ENCODE assay signal across 8 cellular contexts in genomic region chr18:23825978-23826405, GRCh38.
A peak's percentile ranks its signal among the peaks of the same experiment; 100 is the strongest.
DNase-seq lines count a peak whose midpoint lies in the region; ATAC-seq, FAIRE-seq and TF ChIP-seq lines count a peak whose summit lies in the region.

No MANE protein-coding gene starts in this region.

- CTCF ChIA-PET in naive thymus-derived CD4-positive, alpha-beta T cell (lab: Charles Lee) = interaction anchor here (1.1 to 1.7 kb wide), 2 partner anchors 69 to 93 kb away, joined by 3 read pairs; no protein-coding TSS in a partner anchor

- no peak for ATAC-seq in naive thymus-derived CD4-positive, alpha-beta T cell
- no peak for ATAC-seq in HG03045 (IDR thresholded peaks at IDR 0.05; ENCODE audit: unreplicated experiment)
- ATAC-seq in GM18868 (IDR thresholded peaks at IDR 0.05; ENCODE audit: unreplicated experiment) = no peak

- H3K9me3 Mint-ChIP-seq in naive thymus-derived CD4-positive, alpha-beta T cell = no peaks in the 10 kb centered on the region
- no peaks in the 10 kb centered on the region for H3K9me3 Mint-ChIP-seq in mesothelial cell of epicardium

- peaks cover 0 to 4% (median 0%) of the 10 kb centered on the region in 5 donors for H3K27me3 Mint-ChIP-seq in naive thymus-derived CD4-positive, alpha-beta T cell
- H3K27me3 Mint-ChIP-seq in mesothelial cell of epicardium (ENCODE audit: low read depth) = peaks cover 44% of the 10 kb centered on the region

- intact Hi-C loops in naive thymus-derived CD4-positive, alpha-beta T cell (cut with micrococcal nuclease) = loop anchor here (5.0 kb wide), 2 partner anchors 291 to 324 kb away; partner anchors contain the start of gene RMC1 (in 2 of the 2)

- peaks cover 0 to 10% of the 10 kb centered on the region in 2 donors for H3K4me1 ChIP-seq in naive thymus-derived CD4-positive, alpha-beta T cell (ENCODE audit: control insufficient read depth in 2 of 2, insufficient read depth in 2 of 2, low read length in 2 of 2)

- no peak overlapping the region for H3K27ac ChIP-seq in naive thymus-derived CD4-positive, alpha-beta T cell (ENCODE audit: low read depth, low read length)

- no peak for TF ChIP-seq CTCF in mesothelial cell of epicardium (IDR thresholded peaks at IDR 0.05; ENCODE audit: unreplicated experiment)

- in situ Hi-C loops in KBM-7 (cut with MboI; ENCODE audit: low pct_unique_long_range_greater_than_20kb, low sequenced_read_pairs) = no loop called here

- H3K9me3 ChIP-seq in naive thymus-derived CD4-positive, alpha-beta T cell (ENCODE audit: control insufficient read depth in 2 of 3, low read length in 3 of 3) = no peaks in the 10 kb centered on the region

- H3K27me3 ChIP-seq in naive thymus-derived CD4-positive, alpha-beta T cell (ENCODE audit: control insufficient read depth in 2 of 2, insufficient read depth in 2 of 2, low read length in 2 of 2) = no peaks in the 10 kb centered on the region

- peak; percentile 77 for DNase-seq in GM03348 (ENCODE audit: low spot score)
- DNase-seq in KBM-7 = peak; percentile 45
- DNase-seq in dermis microvascular lymphatic vessel endothelial cell (ENCODE audit: low read depth in 2 of 2) = peak; percentile 93 to 97
- DNase-seq in naive thymus-derived CD4-positive, alpha-beta T cell = peak in 2 of 9 donors; percentile 7 to 14
- no peak for DNase-seq in mesothelial cell of epicardium (ENCODE audit: low spot score in 2 of 2, unreplicated experiment in 2 of 2)
- DNase-seq in frontal cortex (ENCODE audit: low spot score in 2 of 2) = no peak

- no peak overlapping the region for H3K4me3 ChIP-seq in naive thymus-derived CD4-positive, alpha-beta T cell (ENCODE audit: low read length)

- H3K36me3 Mint-ChIP-seq in naive thymus-derived CD4-positive, alpha-beta T cell = peaks cover 0 to 1% (median 0%) of the 10 kb centered on the region in 5 donors
- H3K36me3 Mint-ChIP-seq in mesothelial cell of epicardium = no peaks in the 10 kb centered on the region

- H3K4me1 Mint-ChIP-seq in naive thymus-derived CD4-positive, alpha-beta T cell = peaks cover 0 to 40% (median 23%) of the 10 kb centered on the region in 7 donors
- no peaks in the 10 kb centered on the region for H3K4me1 Mint-ChIP-seq in mesothelial cell of epicardium

- FAIRE-seq in frontal cortex (lab: Jason Lieb, UNC) = no peak

- POLR2A ChIA-PET in naive thymus-derived CD4-positive, alpha-beta T cell (lab: Charles Lee) = no interaction called here

- H3K36me3 ChIP-seq in naive thymus-derived CD4-positive, alpha-beta T cell (ENCODE audit: control insufficient read depth in 2 of 3, insufficient read depth in 3 of 3, low read length in 3 of 3) = no peaks in the 10 kb centered on the region

- H3K4me3 Mint-ChIP-seq in naive thymus-derived CD4-positive, alpha-beta T cell = peak overlapping the region in 5 of 10 donors; percentile 22 to 63 (median 53)
- no peak overlapping the region for H3K4me3 Mint-ChIP-seq in mesothelial cell of epicardium

- H3K27ac Mint-ChIP-seq in naive thymus-derived CD4-positive, alpha-beta T cell = peak overlapping the region in 6 of 9 donors; percentile 41 to 81 (median 65)
- H3K27ac Mint-ChIP-seq in mesothelial cell of epicardium = no peak overlapping the region

Comparison
In these comparisons a context has a peak if more than half of its experiments do, and no peak if none do; other contexts are left out.
1. DNase-seq: peak in GM03348 (single experiment), KBM-7 (single experiment) and dermis microvascular lymphatic vessel endothelial cell (2 of 2); none in mesothelial cell of epicardium (0 of 2) and frontal cortex (0 of 2).